In genomic region chr1:44036409-44037111, GRCh38 we compare ENCODE assay signal across 8 cellular contexts. TPM values are rescaled to one million over a fixed set of nuclear protein-coding genes. Genes with fewer than 3 reads are reported as not detected.
DNase-seq lines count a peak whose midpoint lies in the region; ATAC-seq, FAIRE-seq and TF ChIP-seq lines count a peak whose summit lies in the region.

No MANE protein-coding gene starts in this region.

- peak; percentile 92 for TF ChIP-seq CTCF in C4-2B (conservative IDR thresholded peaks at IDR 0.05)
- peak; percentile 81 for TF ChIP-seq CTCF in HFFc6 (IDR thresholded peaks at IDR 0.05)
- TF ChIP-seq CTCF in H1 (IDR thresholded peaks at IDR 0.05; ENCODE audit: control extremely low read depth in 1 of 3, insufficient read depth in 1 of 3, low read depth in 1 of 3, low read length in 3 of 3), result peak; percentile 90 to 92 (median 91)

- H3K14ac ChIP-seq in H1 (ENCODE audit: insufficient read length), result no peak overlapping the region

- peak; percentile 81 to 88 for TF ChIP-seq RAD21 in H1 (IDR thresholded peaks at IDR 0.05 in 1 of 2, conservative IDR thresholded peaks at IDR 0.05 in 1 of 2; ENCODE audit: low read depth in 2 of 2, low read length in 2 of 2)

- no peak overlapping the region for H4K5ac ChIP-seq in H1 (ENCODE audit: insufficient read length, low read depth, low read length)

- H3K23ac ChIP-seq in H1 (ENCODE audit: insufficient read length), result no peak overlapping the region

- peak; percentile 71 for DNase-seq in HFFc6
- peak; percentile 83 for DNase-seq in NCI-H82 treated with DMSO at 0.1 percent for 48 hours (lab: John Stamatoyannopoulos, UW; ENCODE audit: unreplicated experiment)
- peak; percentile 81 for DNase-seq in activated CD8-positive, alpha-beta memory T cell treated with anti-CD3 and anti-CD28 coated beads for 24 hours
- peak; percentile 23 to 80 for DNase-seq in H1 (ENCODE audit: low read depth in 1 of 2, low spot score in 2 of 2)
- DNase-seq in midbrain (lab: John Stamatoyannopoulos, UW), result peak; percentile 80
- DNase-seq in stimulated activated CD8-positive, alpha-beta memory T cell treated with anti-CD3 and anti-CD28 coated beads, Interleukin-4, amount 100 ng/mL, for 48 hours, result peak; percentile 78

- no peak overlapping the region; a peak in 1 of 7 replicates for H3K9ac ChIP-seq in H1 (replicated peaks in 1 of 4; ENCODE audit: extremely low read depth in 1 of 4, low read depth in 3 of 4, low read length in 3 of 4)

- H2BK120ac ChIP-seq in H1 (replicated peaks; ENCODE audit: low read depth, low read length), result no peak overlapping the region

- no peak overlapping the region for H2BK5ac ChIP-seq in H1 (ENCODE audit: low read depth, low read length)

- no peak overlapping the region for H3K27ac ChIP-seq in C4-2B
- H3K27ac ChIP-seq in H1 (ENCODE audit: low read depth, low read length), result no peak overlapping the region

- H3K9me3 Mint-ChIP-seq in HFFc6, result no peaks in the 10 kb centered on the region

- TF ChIP-seq POLR2A in H1 (IDR thresholded peaks at IDR 0.05; ENCODE audit: control extremely low read depth in 1 of 2, low read depth in 2 of 2, low read length in 2 of 2), result no peak

- H3K27ac Mint-ChIP-seq in HFFc6, result peak overlapping the region; percentile 37

- H3K9me3 ChIP-seq in H1 (ENCODE audit: insufficient read depth in 2 of 2, low read depth in 1 of 2, low read length in 1 of 2), result no peaks in the 10 kb centered on the region

- H3K4me1 Mint-ChIP-seq in HFFc6 (ENCODE audit: low read depth), result peaks cover 55% of the 10 kb centered on the region

- H3K4ac ChIP-seq in H1 (replicated peaks; ENCODE audit: insufficient read length, low read depth, low read length), result no peak overlapping the region

- POLR2A ChIA-PET in H1 (lab: Charles Lee; ENCODE audit: partially characterized antibody), result interaction anchor here (1.0 to 26.2 kb wide), 7 partner anchors 11 to 68 kb away, joined by 3 to 544 read pairs (median 8); partner anchors contain the start of genes ATP6V0B and CCDC24

- ATAC-seq in GM18907 (IDR thresholded peaks at IDR 0.05; ENCODE audit: unreplicated experiment), result no peak

- H2BK20ac ChIP-seq in H1 (ENCODE audit: low read length), result no peak overlapping the region

- no peak overlapping the region for H3K4me3 Mint-ChIP-seq in HFFc6

- 48% methylated on average over 6 of the region's 6 CpGs; no CpG with 5 or more reads in 1 of the 2 experiments for WGBS in H1 (ENCODE audit: extremely low coverage in 1 of 2, insufficient coverage in 1 of 2, insufficient read length in 1 of 2, insufficient replicate concordance in 2 of 2, low coverage in 1 of 2, low lambda C conversion rate in 2 of 2, missing lambda C conversion rate in 1 of 2), 2 experiments

- H3K4me3 ChIP-seq in H1 (ENCODE audit: extremely low read depth in 1 of 4, insufficient read depth in 2 of 4, low read depth in 3 of 4, low read length in 4 of 4), result no peak overlapping the region

- no peaks in the 10 kb centered on the region for H3K79me1 ChIP-seq in H1 (ENCODE audit: low read depth, low read length)

- no peak overlapping the region for H2BK15ac ChIP-seq in H1 (ENCODE audit: low read length)

- no peaks in the 10 kb centered on the region for H3K36me3 ChIP-seq in H1 (ENCODE audit: control insufficient read depth in 2 of 4, insufficient read depth in 4 of 4, low read length in 3 of 4)

- peaks cover 6 to 20% (median 12%) of the 10 kb centered on the region in 4 experiments; a peak in 6 of 7 replicates for H3K4me1 ChIP-seq in H1 (replicated peaks in 1 of 4; ENCODE audit: control insufficient read depth in 3 of 4, insufficient read depth in 4 of 4, low read length in 3 of 4)

- no peaks in the 10 kb centered on the region for H3K36me3 Mint-ChIP-seq in HFFc6 (ENCODE audit: low read depth)

- H3K27me3 ChIP-seq in H1 (replicated peaks in 1 of 4; ENCODE audit: control insufficient read depth in 3 of 4, extremely low read depth in 1 of 4, insufficient read depth in 3 of 4, low read length in 3 of 4), result no peaks in the 10 kb centered on the region

- peak; percentile 96 for FAIRE-seq in H1 (lab: Jason Lieb, UNC)

- peaks cover 1% of the 10 kb centered on the region for H3K27me3 Mint-ChIP-seq in HFFc6 (ENCODE audit: insufficient read depth)

- no peak overlapping the region for H3K56ac ChIP-seq in H1 (replicated peaks; ENCODE audit: insufficient read length, low read depth, low read length)

- H3K23me2 ChIP-seq in H1 (ENCODE audit: low read depth, low read length), result no peaks in the 10 kb centered on the region; the same call in 1 of the 2 replicates

- H2AFZ ChIP-seq in H1 (ENCODE audit: low read length), result no peak overlapping the region

- CTCF ChIA-PET in H1 (lab: Charles Lee; ENCODE audit: partially characterized antibody), result interaction anchor here (0.6 to 13.5 kb wide), 38 partner anchors 8 to 619 kb away, joined by 3 to 239 read pairs (median 4); partner anchors contain the start of gene CCDC24

- H4K20me1 ChIP-seq in H1 (replicated peaks in 1 of 2; ENCODE audit: control insufficient read depth in 1 of 2, insufficient read depth in 2 of 2, low read length in 2 of 2), result no peaks in the 10 kb centered on the region

- H3K18ac ChIP-seq in H1 (ENCODE audit: extremely low read depth, low read length), result no peak overlapping the region

- no peak overlapping the region for H2AK5ac ChIP-seq in H1 (ENCODE audit: low read depth, low read length)

- no peak overlapping the region for H2BK12ac ChIP-seq in H1 (ENCODE audit: low read depth, low read length)

- H4K91ac ChIP-seq in H1 (replicated peaks; ENCODE audit: insufficient read length, low read length), result no peak overlapping the region

- no peak overlapping the region; the same call in 1 of the 2 replicates for H4K8ac ChIP-seq in H1 (ENCODE audit: extremely low read depth, insufficient read depth, low read length)

- TF ChIP-seq EP300 in H1 (IDR thresholded peaks at IDR 0.05; ENCODE audit: borderline replicate concordance in 1 of 2, low read depth in 2 of 2, low read length in 2 of 2), result no peak

- H3K4me2 ChIP-seq in H1 (ENCODE audit: insufficient read depth in 1 of 2, low read depth in 2 of 2, low read length in 2 of 2), result no peak overlapping the region

- H3K79me2 ChIP-seq in H1 (ENCODE audit: control insufficient read depth in 1 of 2, insufficient read depth in 2 of 2, low read length in 2 of 2), result no peaks in the 10 kb centered on the region

TF ChIP-seq in H1, 55 proteins besides CTCF, POLR2A, EP300 and RAD21:
- no peak for TF ChIP-seq E2F6 (IDR thresholded peaks at IDR 0.05)
- no peak for TF ChIP-seq ASH2L (IDR thresholded peaks at IDR 0.05; ENCODE audit: low read length)
- TF ChIP-seq YY1 (IDR thresholded peaks at IDR 0.05; ENCODE audit: low read depth, low read length), result no peak

RNA-seq across cellular contexts. Expression of gene SLC6A9, which starts 5.3 kb away (rescaled TPM):
- 10 to 100 TPM in 2 of 6 experiments, 1 to 10 TPM in 4; 8.3 to 11.0 (median 9.3) TPM for total RNA-seq in HFFc6 (2021; fragmentation: NEBNext Ultra II Directional; extraction: Animal tissue kit (Norgen Biotek cat#: 25700))
- total RNA-seq in H1 (2021; fragmentation: NEBNext Ultra II Directional; extraction: Animal tissue kit (Norgen Biotek cat#: 25700)), result 24.1 and 24.2 TPM in 2 replicates
- polyA plus RNA-seq in H1 (2011; rRNA removed), result 20.2 and 34.5 TPM in 2 replicates
- polyA plus RNA-seq in H1 (2011; cell fraction: cytosol; rRNA removed), result 13.2 TPM
- 48.7 TPM for polyA plus RNA-seq in H1 (2011; cell fraction: nucleus; rRNA removed)
- 16.1 to 23.0 TPM (median 21.5 TPM) in 4 replicates for polyA plus RNA-seq in H1 (2012, experiment 1 of 2)
- polyA plus RNA-seq in H1 (2012, experiment 2 of 2), result 17.6 TPM
- 14.5 TPM for polyA plus RNA-seq in H1 (2013, experiment 1 of 2)
- polyA plus RNA-seq in H1 (2013, experiment 2 of 2), result 14.6 TPM
- 25.8 and 33.4 TPM in 2 replicates for polyA minus RNA-seq in H1 (2011; rRNA and poly(A)+ RNA removed)
- polyA minus RNA-seq in H1 (2011; cell fraction: cytosol; rRNA and poly(A)+ RNA removed), result 17.4 TPM
- 23.0 TPM for polyA minus RNA-seq in H1 (2011; cell fraction: nucleus; rRNA and poly(A)+ RNA removed)

RNA-seq across cellular contexts. Expression of gene CCDC24, which starts 45.2 kb away (rescaled TPM):
- total RNA-seq in HFFc6 (2021; fragmentation: NEBNext Ultra II Directional; extraction: Animal tissue kit (Norgen Biotek cat#: 25700)), result 1 to 10 TPM; 5.6 to 7.7 (median 6.5) TPM
- 10.5 and 11.2 TPM in 2 replicates for total RNA-seq in H1 (2021; fragmentation: NEBNext Ultra II Directional; extraction: Animal tissue kit (Norgen Biotek cat#: 25700))
- polyA plus RNA-seq in H1 (2011; rRNA removed), result 11.4 and 19.7 TPM in 2 replicates
- polyA plus RNA-seq in H1 (2011; cell fraction: cytosol; rRNA removed), result 12.9 TPM
- polyA plus RNA-seq in H1 (2011; cell fraction: nucleus; rRNA removed), result 18.6 TPM
- polyA plus RNA-seq in H1 (2012, experiment 1 of 2), result 9.6 to 17.8 TPM (median 12.7 TPM) in 4 replicates
- polyA plus RNA-seq in H1 (2012, experiment 2 of 2), result 10.0 TPM
- polyA plus RNA-seq in H1 (2013, experiment 1 of 2), result 8.4 TPM
- polyA plus RNA-seq in H1 (2013, experiment 2 of 2), result 9.2 TPM
- 2.1 and 2.5 TPM in 2 replicates for polyA minus RNA-seq in H1 (2011; rRNA and poly(A)+ RNA removed)
- polyA minus RNA-seq in H1 (2011; cell fraction: cytosol; rRNA and poly(A)+ RNA removed), result 7.6 TPM
- 4.4 TPM for polyA minus RNA-seq in H1 (2011; cell fraction: nucleus; rRNA and poly(A)+ RNA removed)

RNA-seq across cellular contexts. Expression of gene B4GALT2, which starts 57.5 kb away (rescaled TPM):
- 100 to 1,000 TPM in 2 of 6 experiments, 10 to 100 TPM in 4; 87.8 to 107 (median 98.8) TPM for total RNA-seq in HFFc6 (2021; fragmentation: NEBNext Ultra II Directional; extraction: Animal tissue kit (Norgen Biotek cat#: 25700))
- total RNA-seq in H1 (2021; fragmentation: NEBNext Ultra II Directional; extraction: Animal tissue kit (Norgen Biotek cat#: 25700)), result 56.5 and 60.6 TPM in 2 replicates
- polyA plus RNA-seq in H1 (2011; rRNA removed), result 121 and 152 TPM in 2 replicates
- polyA plus RNA-seq in H1 (2011; cell fraction: cytosol; rRNA removed), result 73.9 TPM
- 116 TPM for polyA plus RNA-seq in H1 (2011; cell fraction: nucleus; rRNA removed)
- polyA plus RNA-seq in H1 (2012, experiment 1 of 2), result 39.4 to 75.9 TPM (median 64.3 TPM) in 4 replicates
- 69.9 TPM for polyA plus RNA-seq in H1 (2012, experiment 2 of 2)
- polyA plus RNA-seq in H1 (2013, experiment 1 of 2), result 41.5 TPM
- polyA plus RNA-seq in H1 (2013, experiment 2 of 2), result 41.4 TPM
- 37.6 and 38.8 TPM in 2 replicates for polyA minus RNA-seq in H1 (2011; rRNA and poly(A)+ RNA removed)
- polyA minus RNA-seq in H1 (2011; cell fraction: cytosol; rRNA and poly(A)+ RNA removed), result 44.5 TPM
- 39.0 TPM for polyA minus RNA-seq in H1 (2011; cell fraction: nucleus; rRNA and poly(A)+ RNA removed)
